In genomic region chr1:27598902-27599528, GRCh38 we compare ENCODE assay signal across 9 cellular contexts. TPM values are rescaled to one million over a fixed set of nuclear protein-coding genes. Genes with fewer than 3 reads are reported as not detected.
DNase-seq lines count a peak whose midpoint lies in the region; ATAC-seq and TF ChIP-seq lines count a peak whose summit lies in the region.
"Had no signal": no experiment of that assay in that cellular context is flagged by ENCODE, and none has a peak within 500 bp of the region (broad histone marks: within the 10 kb centered on the region; RNA-seq: fewer than 3 reads in every experiment).

No MANE protein-coding gene starts in this region.

- intact Hi-C loops in ovary (cut with DNase I) (no loop called here), lower leg skin (cut with DNase I; ENCODE audit: low total_unique reads) (no loop called here)

- peak overlapping the region; percentile 37 for H3K4me3 ChIP-seq in fibroblast of the aortic adventitia (ENCODE audit: low read depth, low read length)
- H3K4me3 ChIP-seq in ovary: peak overlapping the region; percentile 9
- no peak overlapping the region for H3K4me3 ChIP-seq in lower leg skin (ENCODE audit: low read depth, poor library complexity, severe bottlenecking)

- in situ Hi-C loops in ACHN (cut with HindIII; ENCODE audit: low pct_ligation_motif_present, low pct_unique_long_range_greater_than_20kb, low sequenced_read_pairs) (no loop called here), G401 (cut with HindIII; ENCODE audit: low sequenced_read_pairs) (loop anchor here (25.0 kb wide), 1 partner anchor 187 kb away; no protein-coding TSS in a partner anchor)

- no peaks in the 10 kb centered on the region for H3K27me3 Mint-ChIP-seq in activated CD8-positive, alpha-beta memory T cell treated with anti-CD3 and anti-CD28 coated beads, Interleukin-2, amount 10 ng/mL, durations not matched to agents 7 days and 5 days

- H3K4me1 ChIP-seq in ovary (ENCODE audit: insufficient read depth): peaks cover 53% of the 10 kb centered on the region

- 0 to 4% (median 3%) methylated on average over 6 of the region's 6 CpGs for WGBS in ovary, 3 donors
- 0 to 3% methylated on average over 6 of the region's 6 CpGs for WGBS in lower leg skin, 2 donors

- H3K36me3 Mint-ChIP-seq in activated CD8-positive, alpha-beta memory T cell treated with anti-CD3 and anti-CD28 coated beads, Interleukin-2, amount 10 ng/mL, durations not matched to agents 7 days and 5 days: no peaks in the 10 kb centered on the region

- TF ChIP-seq CTCF in fibroblast of the aortic adventitia (IDR thresholded peaks at IDR 0.05; ENCODE audit: insufficient read depth, low read length) (no peak), ovary (IDR thresholded peaks at IDR 0.05) (no peak), lower leg skin (IDR thresholded peaks at IDR 0.05) (no peak)

- H3K9me3 ChIP-seq in KOPT-K1 (ENCODE audit: insufficient read depth, low read length, poor library complexity, severe bottlenecking) (no peaks in the 10 kb centered on the region), ovary (no peaks in the 10 kb centered on the region)

- no peak for TF ChIP-seq EP300 in ovary (IDR thresholded peaks at IDR 0.05)

- CTCF ChIA-PET in activated CD8-positive, alpha-beta memory T cell treated with anti-CD3 and anti-CD28 coated beads, Interleukin-2, amount 10 ng/mL, durations not matched to agents 7 days and 5 days (lab: Charles Lee): interaction anchor here (1.5 to 6.3 kb wide), 3 partner anchors 12 to 41 kb away, joined by 3 to 48 read pairs (median 19); no protein-coding TSS in a partner anchor

- DNase-seq in ACHN (peak; percentile 34), fibroblast of the aortic adventitia (ENCODE audit: low read depth) (peak; percentile 77), ovary (peak; percentile 82 to 92 (median 89)), lower leg skin (ENCODE audit: low spot score in 2 of 2) (no peak), G401 (ENCODE audit: low spot score) (no peak)
- no peak for DNase-seq in activated CD8-positive, alpha-beta memory T cell treated with anti-CD3 and anti-CD28 coated beads, Interleukin-2, amount 10 ng/mL, durations not matched to agents 7 days and 5 days

- no peaks in the 10 kb centered on the region for H3K27me3 ChIP-seq in ovary

- peaks cover 31% of the 10 kb centered on the region for H3K4me1 Mint-ChIP-seq in activated CD8-positive, alpha-beta memory T cell treated with anti-CD3 and anti-CD28 coated beads, Interleukin-2, amount 10 ng/mL, durations not matched to agents 7 days and 5 days

- H3K27ac Mint-ChIP-seq in activated CD8-positive, alpha-beta memory T cell treated with anti-CD3 and anti-CD28 coated beads, Interleukin-2, amount 10 ng/mL, durations not matched to agents 7 days and 5 days: no peak overlapping the region
- H3K27ac Mint-ChIP-seq: dendritic cell treated with granulocyte-macrophage colony-stimulating factor and Interleukin-4, amounts not matched to agents 40 ng/mL and 50 ng/mL, for 4 days had no signal

- H3K36me3 ChIP-seq in KOPT-K1 (ENCODE audit: insufficient read depth, low read length) (no peaks in the 10 kb centered on the region), ovary (no peaks in the 10 kb centered on the region)

- H3K4me3 Mint-ChIP-seq in activated CD8-positive, alpha-beta memory T cell treated with anti-CD3 and anti-CD28 coated beads, Interleukin-2, amount 10 ng/mL, durations not matched to agents 7 days and 5 days: no peak overlapping the region
- H3K4me3 Mint-ChIP-seq: dendritic cell treated with granulocyte-macrophage colony-stimulating factor and Interleukin-4, amounts not matched to agents 40 ng/mL and 50 ng/mL, for 4 days had no signal

- TF ChIP-seq POLR2A in ovary (IDR thresholded peaks at IDR 0.05) (peak; percentile 28), lower leg skin (IDR thresholded peaks at IDR 0.05) (no peak), GM18505 (IDR thresholded peaks at IDR 0.05; ENCODE audit: borderline replicate concordance, extremely low read depth, insufficient read depth, insufficient read length) (no peak)

- H3K9me3 Mint-ChIP-seq in activated CD8-positive, alpha-beta memory T cell treated with anti-CD3 and anti-CD28 coated beads, Interleukin-2, amount 10 ng/mL, durations not matched to agents 7 days and 5 days (ENCODE audit: low read depth): no peaks in the 10 kb centered on the region
- H3K9me3 Mint-ChIP-seq: dendritic cell treated with granulocyte-macrophage colony-stimulating factor and Interleukin-4, amounts not matched to agents 40 ng/mL and 50 ng/mL, for 4 days had no signal

- peak; percentile 7 for ATAC-seq in activated CD8-positive, alpha-beta memory T cell treated with anti-CD3 and anti-CD28 coated beads, Interleukin-2, amount 10 ng/mL, durations not matched to agents 7 days and 5 days
- ATAC-seq in GM18505 (IDR thresholded peaks at IDR 0.05; ENCODE audit: unreplicated experiment): no peak

- H3K27ac ChIP-seq in KOPT-K1 (ENCODE audit: low read depth, low read length, poor library complexity, severe bottlenecking) (peak overlapping the region; percentile 71), ovary (peak overlapping the region; percentile 71 to 86)

RNA-seq across cellular contexts. Expression of gene AHDC1, which starts 4.9 kb away (rescaled TPM):
- 10 to 100 TPM; 15.8 to 18.5 TPM for total RNA-seq in activated CD8-positive, alpha-beta memory T cell treated with anti-CD3 and anti-CD28 coated beads, Interleukin-2, amount 10 ng/mL, durations not matched to agents 7 days and 5 days
- total RNA-seq in fibroblast of the aortic adventitia (ENCODE audit: low replicate concordance): 14.6 and 19.1 TPM in 2 replicates
- total RNA-seq in ovary: 100 to 1,000 TPM in 3 of 7 donors, 10 to 100 TPM in 4; 11.3 to 159 (median 91.2) TPM
- polyA plus RNA-seq in ovary: 10 to 100 TPM; 11.2 to 33.2 TPM
- 10 to 100 TPM; 37.7 to 63.0 (median 52.5) TPM for total RNA-seq in lower leg skin
- 6.5 and 8.1 TPM in 2 replicates for total RNA-seq in G401 (2014; rRNA removed; shearing (Covaris generic))

RNA-seq across cellular contexts. Expression of gene FGR, which starts 36.0 kb away (rescaled TPM):
- total RNA-seq in activated CD8-positive, alpha-beta memory T cell treated with anti-CD3 and anti-CD28 coated beads, Interleukin-2, amount 10 ng/mL, durations not matched to agents 7 days and 5 days: 1 to 10 TPM in 1 of 2 experiments, under 1 TPM in 1; 0.30 to 1.8 TPM
- total RNA-seq in fibroblast of the aortic adventitia (ENCODE audit: low replicate concordance) (0.18 TPM in 1 of 2 replicates, not detected in the other), ovary (10 to 100 TPM in 1 of 7 donors, 1 to 10 TPM in 6; 1.1 to 14.1 (median 4.2) TPM), lower leg skin (1 to 10 TPM; 4.3 to 9.8 (median 5.2) TPM)
- 1 to 10 TPM; 4.2 to 6.8 TPM for polyA plus RNA-seq in ovary
- total RNA-seq in G401 (2014; rRNA removed; shearing (Covaris generic)): not detected in 2 replicates

Comparison
In these comparisons a context has a peak if more than half of its experiments do, and no peak if none do; other contexts are left out.
1. DNase-seq: peak in ACHN (single experiment), fibroblast of the aortic adventitia (single experiment) and ovary (5 of 5); none in activated CD8-positive, alpha-beta memory T cell treated with anti-CD3 and anti-CD28 coated beads, Interleukin-2, amount 10 ng/mL, durations not matched to agents 7 days and 5 days (single experiment), lower leg skin (0 of 2) and G401 (single experiment).